19 cellular contexts compared by ENCODE assay signal in genomic region chr22:38327396-38327795, GRCh38. TPM values are rescaled to one million over a fixed set of nuclear protein-coding genes. Genes with fewer than 3 reads are reported as not detected.
DNase-seq lines count a peak whose midpoint lies in the region; ATAC-seq, FAIRE-seq and TF ChIP-seq lines count a peak whose summit lies in the region.
"Had no signal": no experiment of that assay in that cellular context is flagged by ENCODE, and none has a peak within 500 bp of the region (broad histone marks: within the 10 kb centered on the region; RNA-seq: fewer than 3 reads in every experiment).

No MANE protein-coding gene starts in this region.

- intact Hi-C loops in HepG2 (cut with micrococcal nuclease; ENCODE audit: unreplicated experiment), result no loop called here
- intact Hi-C loops in right lobe of liver (cut with DNase I), result no loop called here
- intact Hi-C loops in MCF 10A (cut with micrococcal nuclease), result no loop called here
- intact Hi-C loops in ovary (cut with DNase I), result no loop called here

- TF ChIP-seq RAD21 in HepG2 (CRISPR knock-in tag; IDR thresholded peaks at IDR 0.05), result no peak

- H3K27me3 Mint-ChIP-seq in MCF 10A (ENCODE audit: insufficient read depth, unreplicated experiment), result no peaks in the 10 kb centered on the region
- peaks cover 0 to 6% (median 0%) of the 10 kb centered on the region in 3 donors for H3K27me3 Mint-ChIP-seq in immature natural killer cell (ENCODE audit: low read depth in 3 of 3)

- POLR2A ChIA-PET in HepG2 (lab: Yijun Ruan, JAX) (interaction anchor here (0.8 kb wide), 1 partner anchor 10 kb away, joined by 3 read pairs; no protein-coding TSS in a partner anchor), MCF 10A (lab: Yijun Ruan, JAX) (interaction anchor here (0.6 to 3.3 kb wide), 6 partner anchors 9 to 196 kb away, joined by 3 to 16 read pairs (median 3); no protein-coding TSS in a partner anchor), HEK293T (lab: Yijun Ruan, JAX) (interaction anchor here (3.0 kb wide), 1 partner anchor 9 kb away, joined by 17 read pairs; no protein-coding TSS in a partner anchor)

- H3K36me3 ChIP-seq in HepG2 (replicated peaks in 1 of 2; ENCODE audit: control insufficient read depth in 1 of 2, insufficient read depth in 2 of 2, low read length in 2 of 2) (no peaks in the 10 kb centered on the region), right lobe of liver (no peaks in the 10 kb centered on the region), ovary (no peaks in the 10 kb centered on the region)
- H3K36me3 ChIP-seq: adrenal gland had no signal

- in situ Hi-C loops in HepG2 (cut with HindIII; ENCODE audit: extremely low pct_ligation_motif_present, low pct_unique_long_range_greater_than_20kb), result no loop called here

- peak; percentile 56 for ATAC-seq in HepG2
- ATAC-seq in right lobe of liver, result no peak
- no peak for ATAC-seq in HG02571 (IDR thresholded peaks at IDR 0.05; ENCODE audit: unreplicated experiment)
- ATAC-seq: activated CD4-positive, alpha-beta T cell treated with anti-CD3 and anti-CD28 coated beads for 36 hours; left lobe of liver; psoas muscle had no signal

- H3K9me3 Mint-ChIP-seq in MCF 10A (ENCODE audit: unreplicated experiment) (no peaks in the 10 kb centered on the region), immature natural killer cell (no peaks in the 10 kb centered on the region)
- H3K9me3 Mint-ChIP-seq: T-helper 2 cell treated with Interferon-gamma antibody and Interleukin-4, amounts not matched to agents 5 μg/mL and 100 μg/mL, for 36 hours had no signal

- BruUV-seq in HepG2 (replicated peaks; lab: Mats Ljungman, UMichigan), result no TSS peak
- no TSS peak for BruUV-seq in MCF 10A (replicated peaks; lab: Mats Ljungman, UMichigan)

- no peak overlapping the region for H2AFZ ChIP-seq in HepG2 (ENCODE audit: low read length)

- peak overlapping the region; percentile 79 for H3K4me3 Mint-ChIP-seq in MCF 10A (ENCODE audit: unreplicated experiment)
- H3K4me3 Mint-ChIP-seq in immature natural killer cell, result peak overlapping the region in 4 of 5 donors; percentile 52 to 87 (median 72)
- H3K4me3 Mint-ChIP-seq: activated CD4-positive, alpha-beta T cell treated with anti-CD3 and anti-CD28 coated beads for 36 hours; T-helper 2 cell treated with Interferon-gamma antibody and Interleukin-4, amounts not matched to agents 5 μg/mL and 100 μg/mL, for 36 hours had no signal

- H3K9ac ChIP-seq in HepG2 (ENCODE audit: insufficient read depth, low read depth, low read length), result no peak overlapping the region

- no peak for TF ChIP-seq POLR2A in HepG2 (IDR thresholded peaks at IDR 0.05; ENCODE audit: insufficient read depth in 1 of 2, low read depth in 2 of 2, low read length in 2 of 2)
- TF ChIP-seq POLR2A in right lobe of liver (IDR thresholded peaks at IDR 0.05), result no peak
- no peak for TF ChIP-seq POLR2A in ovary (IDR thresholded peaks at IDR 0.05)

- no peak for FAIRE-seq in HepG2 (lab: Jason Lieb, UNC)
- FAIRE-seq: D721Med, RCC 7860 had no signal

- H3K4me1 ChIP-seq in HepG2 (ENCODE audit: insufficient read depth, low read length), result no peaks in the 10 kb centered on the region
- H3K4me1 ChIP-seq in right lobe of liver, result no peaks in the 10 kb centered on the region
- H3K4me1 ChIP-seq in ovary (ENCODE audit: insufficient read depth), result no peaks in the 10 kb centered on the region
- H3K4me1 ChIP-seq: adrenal gland, psoas muscle had no signal

- H3K36me3 Mint-ChIP-seq in MCF 10A (ENCODE audit: insufficient read depth, unreplicated experiment) (peaks cover 8% of the 10 kb centered on the region), immature natural killer cell (no peaks in the 10 kb centered on the region)

- TF ChIP-seq CTCF in HepG2 (CRISPR knock-in tag; IDR thresholded peaks at IDR 0.05) (no peak), right lobe of liver (IDR thresholded peaks at IDR 0.05) (no peak), MCF 10A (IDR thresholded peaks at IDR 0.05; ENCODE audit: unreplicated experiment) (no peak), ovary (IDR thresholded peaks at IDR 0.05) (no peak)

- H3K79me2 ChIP-seq in HepG2 (ENCODE audit: insufficient read depth, low read length), result no peaks in the 10 kb centered on the region

- H3K4me1 Mint-ChIP-seq in MCF 10A (ENCODE audit: insufficient read depth, unreplicated experiment) (peaks cover 21% of the 10 kb centered on the region), immature natural killer cell (peaks cover 6 to 8% of the 10 kb centered on the region in 2 donors)
- H3K4me1 Mint-ChIP-seq: activated CD4-positive, alpha-beta T cell treated with anti-CD3 and anti-CD28 coated beads for 36 hours had no signal

- TF ChIP-seq EP300 in HepG2 (IDR thresholded peaks at IDR 0.05; ENCODE audit: low read depth in 2 of 2, low read length in 2 of 2) (no peak), HepG2 (CRISPR knock-in tag; IDR thresholded peaks at IDR 0.05; ENCODE audit: borderline replicate concordance) (no peak), ovary (IDR thresholded peaks at IDR 0.05) (no peak)

- DNase-seq in HepG2 (ENCODE audit: low spot score) (no peak), right lobe of liver (no peak), MCF 10A (ENCODE audit: unreplicated experiment) (peak; percentile 41), immature natural killer cell (no peak), ovary (no peak), T-helper 1 cell (no peak), HEK293T (ENCODE audit: extremely low spot score) (no peak)
- DNase-seq: activated CD4-positive, alpha-beta T cell treated with anti-CD3 and anti-CD28 coated beads for 36 hours; activated T-cell treated with anti-CD3 and anti-CD28 coated beads, Interleukin-2, amount 50 U/mL, for 1 hour; adrenal gland; NCI-H1694 treated with DMSO at 0.1 percent for 48 hours; NCI-H524; psoas muscle had no signal

- no peak overlapping the region for H3K4me2 ChIP-seq in HepG2 (ENCODE audit: low read depth, low read length)

- H3K27me3 ChIP-seq in HepG2 (ENCODE audit: control insufficient read depth in 1 of 2, insufficient read depth in 2 of 2, low read length in 2 of 2) (peaks cover 3 to 28% of the 10 kb centered on the region in 2 experiments; a peak in 3 of 5 replicates), right lobe of liver (no peaks in the 10 kb centered on the region), ovary (no peaks in the 10 kb centered on the region)
- H3K27me3 ChIP-seq: adrenal gland had no signal

- CTCF ChIA-PET in HepG2 (lab: Yijun Ruan, JAX; ENCODE audit: low intra/inter-chr PET ratio, low total read pairs), result no interaction called here
- CTCF ChIA-PET in MCF 10A (lab: Yijun Ruan, JAX), result interaction anchor here (1.3 to 1.7 kb wide), 2 partner anchors 9 to 27 kb away, joined by 5 to 7 read pairs; no protein-coding TSS in a partner anchor
- CTCF ChIA-PET in HEK293T (lab: Yijun Ruan, JAX), result no interaction called here

- H3K9me3 ChIP-seq in HepG2 (ENCODE audit: low read length), result no peaks in the 10 kb centered on the region
- H3K9me3 ChIP-seq in right lobe of liver, result no peaks in the 10 kb centered on the region
- no peaks in the 10 kb centered on the region for H3K9me3 ChIP-seq in ovary
- H3K9me3 ChIP-seq: adrenal gland, psoas muscle had no signal

- H3K4me3 ChIP-seq in HepG2 (replicated peaks in 1 of 3; ENCODE audit: insufficient read depth in 1 of 3, low read depth in 2 of 3, low read length in 3 of 3) (no peak overlapping the region), right lobe of liver (no peak overlapping the region), ovary (no peak overlapping the region)
- H3K4me3 ChIP-seq: adrenal gland, coronary artery, psoas muscle had no signal

- WGBS in HepG2 (ENCODE audit: low lambda C conversion rate), result 1% methylated on average over 6 of the region's 7 CpGs
- WGBS in right lobe of liver (ENCODE audit: insufficient coverage, low coverage, low lambda C conversion rate, missing lambda C conversion rate), result 100% methylated on average over 1 of the region's 7 CpGs
- WGBS in ovary, 3 donors, result 88 to 94% (median 90%) methylated on average over 7 of the region's 7 CpGs

- H3K27ac ChIP-seq in HepG2 (ENCODE audit: extremely low read length, insufficient read depth, low read length) (no peak overlapping the region), right lobe of liver (no peak overlapping the region), ovary (no peak overlapping the region)
- H3K27ac ChIP-seq: adrenal gland, coronary artery, psoas muscle had no signal

- H3K27ac Mint-ChIP-seq in MCF 10A (ENCODE audit: low read depth, unreplicated experiment), result peak overlapping the region; percentile 97
- H3K27ac Mint-ChIP-seq in immature natural killer cell, result peak overlapping the region in 3 of 6 donors; percentile 35 to 91 (median 81)
- H3K27ac Mint-ChIP-seq: activated CD4-positive, alpha-beta T cell treated with anti-CD3 and anti-CD28 coated beads for 36 hours; T-helper 2 cell treated with Interferon-gamma antibody and Interleukin-4, amounts not matched to agents 5 μg/mL and 100 μg/mL, for 36 hours had no signal

- H4K20me1 ChIP-seq in HepG2 (ENCODE audit: insufficient read depth, low read length), result no peaks in the 10 kb centered on the region

RNA-seq across cellular contexts. Expression of gene CSNK1E, which starts 10.2 kb away (rescaled TPM):
- total RNA-seq in HepG2 (2016; rRNA removed; fragmentation: Illumina TruSeq; extraction: Trizol) (19.8 and 34.7 TPM in 2 replicates), right lobe of liver (10 to 100 TPM; 19.9 to 41.8 (median 27.4) TPM), MCF 10A (2022) (354 and 425 TPM in 2 replicates), ovary (100 to 1,000 TPM in 5 of 7 donors, 10 to 100 TPM in 2; 73.2 to 161 (median 105) TPM)
- 34.0 and 36.2 TPM in 2 replicates for total RNA-seq in HepG2 (2016; cell fraction: cytosol; rRNA removed; fragmentation: Illumina TruSeq; extraction: Trizol; ENCODE audit: low read depth)
- 18.0 and 33.5 TPM in 2 replicates for total RNA-seq in HepG2 (2016; cell fraction: insoluble cytoplasmic fraction; rRNA removed; fragmentation: Illumina TruSeq; extraction: Trizol)
- 53.9 and 59.1 TPM in 2 replicates for total RNA-seq in HepG2 (2016; cell fraction: membrane; rRNA removed; fragmentation: Illumina TruSeq; extraction: Trizol)
- total RNA-seq in HepG2 (2016; cell fraction: nucleus; rRNA removed; fragmentation: Illumina TruSeq; extraction: Trizol), result 30.6 and 34.3 TPM in 2 replicates
- polyA plus RNA-seq in HepG2 (2011; rRNA removed) (129 and 152 TPM in 2 replicates), immature natural killer cell (10 to 100 TPM in 1 of 3 donors, 1 to 10 TPM in 2; 7.5 to 12.1 (median 8.6) TPM), ovary (100 to 1,000 TPM in 1 of 2 donors, 10 to 100 TPM in 1; 61.4 to 135 TPM)
- 93.4 and 108 TPM in 2 replicates for polyA plus RNA-seq in HepG2 (2011; cell fraction: cytosol; rRNA removed)
- 285 and 291 TPM in 2 replicates for polyA plus RNA-seq in HepG2 (2011; cell fraction: nucleus; rRNA removed)
- polyA plus RNA-seq in HepG2 (2012), result 60.9 and 83.8 TPM in 2 replicates
- 40.2 and 42.9 TPM in 2 replicates for polyA plus RNA-seq in HepG2 (2016; cell fraction: cytosol; fragmentation: Illumina TruSeq; extraction: Trizol; ENCODE audit: low read depth)
- polyA plus RNA-seq in HepG2 (2016; cell fraction: insoluble cytoplasmic fraction; fragmentation: Illumina TruSeq; extraction: Trizol; ENCODE audit: low read depth), result 27.5 and 37.1 TPM in 2 replicates
- polyA plus RNA-seq in HepG2 (2016; cell fraction: membrane; fragmentation: Illumina TruSeq; extraction: Trizol; ENCODE audit: low read depth), result 58.9 and 59.0 TPM in 2 replicates
- 67.4 and 77.3 TPM in 2 replicates for polyA plus RNA-seq in HepG2 (2016; cell fraction: nucleus; fragmentation: Illumina TruSeq; extraction: Trizol; ENCODE audit: insufficient read depth, low read depth)
- 116 and 242 TPM in 2 replicates for polyA minus RNA-seq in HepG2 (2011; rRNA and poly(A)+ RNA removed; ENCODE audit: low replicate concordance)
- 54.0 and 54.3 TPM in 2 replicates for polyA minus RNA-seq in HepG2 (2011; cell fraction: cytosol; rRNA and poly(A)+ RNA removed)
- polyA minus RNA-seq in HepG2 (2011; cell fraction: nucleus; rRNA and poly(A)+ RNA removed), result 69.5 and 90.5 TPM in 2 replicates

RNA-seq across cellular contexts. Expression of gene TMEM184B, which starts 54.6 kb away (rescaled TPM):
- total RNA-seq in HepG2 (2016; rRNA removed; fragmentation: Illumina TruSeq; extraction: Trizol), result 11.8 and 15.9 TPM in 2 replicates
- 12.8 and 13.5 TPM in 2 replicates for total RNA-seq in HepG2 (2016; cell fraction: cytosol; rRNA removed; fragmentation: Illumina TruSeq; extraction: Trizol; ENCODE audit: low read depth)
- total RNA-seq in HepG2 (2016; cell fraction: insoluble cytoplasmic fraction; rRNA removed; fragmentation: Illumina TruSeq; extraction: Trizol), result 10.2 and 15.3 TPM in 2 replicates
- 32.8 and 33.3 TPM in 2 replicates for total RNA-seq in HepG2 (2016; cell fraction: membrane; rRNA removed; fragmentation: Illumina TruSeq; extraction: Trizol)
- 12.9 and 16.5 TPM in 2 replicates for total RNA-seq in HepG2 (2016; cell fraction: nucleus; rRNA removed; fragmentation: Illumina TruSeq; extraction: Trizol)
- polyA plus RNA-seq in HepG2 (2011; rRNA removed), result 16.0 and 16.4 TPM in 2 replicates
- polyA plus RNA-seq in HepG2 (2011; cell fraction: cytosol; rRNA removed), result 13.7 and 14.0 TPM in 2 replicates
- polyA plus RNA-seq in HepG2 (2011; cell fraction: nucleus; rRNA removed), result 33.2 and 36.0 TPM in 2 replicates
- polyA plus RNA-seq in HepG2 (2012), result 18.5 and 26.5 TPM in 2 replicates
- 13.7 and 14.5 TPM in 2 replicates for polyA plus RNA-seq in HepG2 (2016; cell fraction: cytosol; fragmentation: Illumina TruSeq; extraction: Trizol; ENCODE audit: low read depth)
- 14.5 and 19.7 TPM in 2 replicates for polyA plus RNA-seq in HepG2 (2016; cell fraction: insoluble cytoplasmic fraction; fragmentation: Illumina TruSeq; extraction: Trizol; ENCODE audit: low read depth)
- 34.1 and 39.3 TPM in 2 replicates for polyA plus RNA-seq in HepG2 (2016; cell fraction: membrane; fragmentation: Illumina TruSeq; extraction: Trizol; ENCODE audit: low read depth)
- 38.4 and 41.0 TPM in 2 replicates for polyA plus RNA-seq in HepG2 (2016; cell fraction: nucleus; fragmentation: Illumina TruSeq; extraction: Trizol; ENCODE audit: insufficient read depth, low read depth)
- polyA minus RNA-seq in HepG2 (2011; rRNA and poly(A)+ RNA removed; ENCODE audit: low replicate concordance), result 21.0 and 37.7 TPM in 2 replicates
- polyA minus RNA-seq in HepG2 (2011; cell fraction: cytosol; rRNA and poly(A)+ RNA removed), result 18.8 and 20.9 TPM in 2 replicates
- polyA minus RNA-seq in HepG2 (2011; cell fraction: nucleus; rRNA and poly(A)+ RNA removed), result 8.7 and 10.9 TPM in 2 replicates
- 10 to 100 TPM in 5 of 6 experiments, 1 to 10 TPM in 1; 7.9 to 42.6 (median 16.9) TPM for total RNA-seq in right lobe of liver
- total RNA-seq in MCF 10A (2022), result 58.7 and 69.1 TPM in 2 replicates
- polyA plus RNA-seq in immature natural killer cell, result 10 to 100 TPM; 12.1 to 50.7 (median 30.3) TPM
- total RNA-seq in ovary, result 10 to 100 TPM; 24.9 to 48.3 (median 38.6) TPM
- 10 to 100 TPM; 15.3 to 30.3 TPM for polyA plus RNA-seq in ovary
